In the genomic region with DNA sequence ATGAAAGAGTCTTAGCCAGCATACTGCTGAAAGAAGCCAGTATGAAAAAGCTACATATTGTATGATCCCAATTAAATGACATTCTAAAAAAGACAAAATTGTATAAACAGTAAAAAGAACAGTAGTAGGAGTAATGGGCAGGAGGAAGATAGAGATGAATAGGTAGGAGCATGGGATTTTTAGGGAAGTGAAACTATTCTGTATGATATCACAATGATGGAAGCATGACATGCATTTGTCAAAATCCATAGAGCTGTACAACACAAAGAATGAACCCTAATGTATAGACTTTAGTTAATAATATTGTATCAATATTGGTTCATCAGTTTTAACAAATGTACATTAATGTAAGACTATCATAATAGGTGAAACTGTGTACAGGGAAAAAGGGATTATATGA, we compare ENCODE assay signal across 26 cellular contexts.
"Had no signal": no experiment of that assay in that cellular context is flagged by ENCODE, and none has a peak within 500 bp of the region (broad histone marks: within the 10 kb centered on the region; RNA-seq: fewer than 3 reads in every experiment).

No MANE protein-coding gene starts in this region.

- ATAC-seq: activated naive CD4-positive, alpha-beta T cell treated with anti-CD3 and anti-CD28 coated beads, Interleukin-2, amount 50 U/mL, for 72 hours; foreskin keratinocyte; naive thymus-derived CD4-positive, alpha-beta T cell; T-cell; upper lobe of right lung had no signal

- H3K9me3 Mint-ChIP-seq: activated naive CD4-positive, alpha-beta T cell treated with anti-CD3 and anti-CD28 coated beads, Interleukin-2, amount 50 U/mL, for 72 hours; T-cell; T-helper 2 cell treated with Interferon-gamma antibody and Interleukin-4, amounts not matched to agents 5 μg/mL and 100 μg/mL, for 36 hours had no signal

- H3K36me3 ChIP-seq: adrenal gland, ascending aorta, brain microvascular endothelial cell, neural progenitor cell, thyroid gland, upper lobe of right lung, WERI-Rb-1 had no signal

- FAIRE-seq: endometrium, TTC549 had no signal

- H3K4me3 Mint-ChIP-seq: dendritic cell treated with granulocyte-macrophage colony-stimulating factor and Interleukin-4, amounts not matched to agents 40 ng/mL and 50 ng/mL, for 4 days; naive thymus-derived CD4-positive, alpha-beta T cell; neural progenitor cell; T-cell; T-helper 2 cell treated with Interferon-gamma antibody and Interleukin-4, amounts not matched to agents 5 μg/mL and 100 μg/mL, for 36 hours had no signal

- DNase-seq: activated gamma-delta T cell treated with Interleukin-2 at 50 U/mL for 16 hours; activated T-cell treated with anti-CD3 and anti-CD28 coated beads, Interleukin-2, amount 50 U/mL, for 1 hour; adrenal gland; brain microvascular endothelial cell; caudate nucleus; effector CD4-positive, alpha-beta T cell; erythroblast; foreskin keratinocyte; mesenchymal stem cell; naive thymus-derived CD4-positive, alpha-beta T cell; stimulated activated CD4-positive, alpha-beta T cell treated with anti-CD3 and anti-CD28 coated beads, Interleukin-2, amount 100 ng/mL, for 48 hours; stimulated activated CD8-positive, alpha-beta memory T cell treated with anti-CD3 and anti-CD28 coated beads, Interleukin-4, amount 100 ng/mL, for 48 hours; stimulated activated naive CD4-positive, alpha-beta T cell; T-cell; upper lobe of right lung; WERI-Rb-1 had no signal

- H3K4me3 ChIP-seq: adrenal gland, ascending aorta, hepatocyte, neural progenitor cell, thyroid gland, upper lobe of right lung had no signal

- H3K27me3 Mint-ChIP-seq: dendritic cell treated with granulocyte-macrophage colony-stimulating factor and Interleukin-4, amounts not matched to agents 40 ng/mL and 50 ng/mL, for 4 days; naive thymus-derived CD4-positive, alpha-beta T cell; progenitor cell of endocrine pancreas; T-cell had no signal

- H3K9ac ChIP-seq: neural progenitor cell had no signal

- H3K27me3 ChIP-seq: adrenal gland, ascending aorta, brain microvascular endothelial cell, foreskin keratinocyte, hepatocyte, neural progenitor cell, thyroid gland, upper lobe of right lung had no signal

- H3K36me3 Mint-ChIP-seq: neural progenitor cell had no signal

- H3K27ac Mint-ChIP-seq: activated naive CD4-positive, alpha-beta T cell treated with anti-CD3 and anti-CD28 coated beads, Interleukin-2, amount 50 U/mL, for 72 hours; dendritic cell treated with granulocyte-macrophage colony-stimulating factor and Interleukin-4, amounts not matched to agents 40 ng/mL and 50 ng/mL, for 4 days; progenitor cell of endocrine pancreas; T-cell; T-helper 2 cell treated with Interferon-gamma antibody and Interleukin-4, amounts not matched to agents 5 μg/mL and 100 μg/mL, for 36 hours had no signal

- H3K4me1 ChIP-seq: foreskin keratinocyte, thyroid gland, upper lobe of right lung had no signal

- H3K9me3 ChIP-seq: adrenal gland, ascending aorta, thyroid gland, upper lobe of right lung had no signal

- H3K27ac ChIP-seq: adrenal gland, ascending aorta, brain microvascular endothelial cell, foreskin keratinocyte, hepatocyte, neural progenitor cell, thyroid gland, upper lobe of right lung, WERI-Rb-1 had no signal
